ENCODE assay signal across 6 cellular contexts in the genomic region with DNA sequence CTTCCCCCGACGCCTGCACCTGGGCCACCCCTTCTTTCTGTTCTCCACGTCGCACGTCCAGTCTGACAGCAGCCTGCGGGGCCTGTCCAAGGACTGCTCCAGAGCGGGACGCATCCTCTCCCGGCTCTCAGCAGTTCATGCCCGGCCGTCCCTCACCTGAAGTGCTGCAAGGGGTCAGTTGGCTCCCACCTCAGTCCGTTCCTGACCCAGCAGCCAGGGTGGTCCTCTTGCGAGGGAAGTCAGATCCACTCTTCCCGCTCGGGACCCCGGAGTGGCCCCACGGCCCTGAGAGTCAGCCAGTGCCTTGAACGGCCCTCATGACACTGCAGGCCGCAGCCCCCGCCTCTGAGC.
"Had no signal": no experiment of that assay in that cellular context is flagged by ENCODE, and none has a peak within 500 bp of the region (broad histone marks: within the 10 kb centered on the region; RNA-seq: fewer than 3 reads in every experiment).

No MANE protein-coding gene starts in this region.

- H3K27ac ChIP-seq: GM23248 had no signal

- H3K9ac ChIP-seq: GM23248 had no signal

- H2AFZ ChIP-seq: GM23248 had no signal

- DNase-seq: GM23248, GOT3, H7, HCEC 1CT, IMR-90 had no signal

- H3K4me3 ChIP-seq: GM23248, K562 had no signal

- ATAC-seq: K562 had no signal
